Comparison of ENCODE assay signal across 21 cellular contexts in the genomic region with DNA sequence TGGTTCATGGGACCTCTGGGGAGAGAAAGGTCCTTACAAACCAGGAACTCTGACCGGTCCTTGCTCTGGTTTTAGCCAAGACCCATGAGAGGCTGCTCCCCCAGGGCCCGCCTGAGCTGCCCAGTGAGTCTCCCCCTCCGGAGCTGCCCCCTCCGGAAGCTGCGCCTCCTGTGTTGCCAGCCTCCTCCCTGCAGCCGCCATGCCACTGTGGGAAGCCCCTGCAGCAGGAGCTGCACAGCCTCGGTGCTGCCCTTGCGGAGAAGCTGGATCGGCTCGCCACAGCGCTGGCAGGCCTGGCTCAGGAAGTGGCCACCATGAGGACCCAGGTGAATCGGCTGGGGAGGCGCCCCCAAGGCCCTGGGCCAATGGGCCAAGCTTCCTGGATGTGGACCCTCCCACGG.
"Had no signal": no experiment of that assay in that cellular context is flagged by ENCODE, and none has a peak within 500 bp of the region (broad histone marks: within the 10 kb centered on the region; RNA-seq: fewer than 3 reads in every experiment).

No MANE protein-coding gene starts in this region.

- DNase-seq: cerebellar nuclear complex; effector CD4-positive, alpha-beta T cell; endodermal cell; erythroblast; foreskin keratinocyte; kidney glomerular epithelial cell; midbrain; stimulated activated CD4-positive, alpha-beta T cell treated with anti-CD3 and anti-CD28 coated beads, Interleukin-2, amount 100 ng/mL, for 24 hours; stimulated activated CD4-positive, alpha-beta T cell treated with anti-CD3 and anti-CD28 coated beads, Interleukin-4, amount 100 ng/mL, for 4 hours; stimulated activated naive B cell treated with anti-CD40 and anti-IgM and Interleukin-4, amounts not matched to agents 10 μg/mL and 1 μg/mL and 100 μg/mL, for 72 hours; stimulated activated naive CD8-positive, alpha-beta T cell treated with anti-CD3 and anti-CD28 coated beads, Interleukin-15, amount 100 ng/mL, for 72 hours; testis had no signal

- H3K4me1 ChIP-seq: sigmoid colon, testis, tibial nerve had no signal

- H3K4me3 ChIP-seq: coronary artery, hepatocyte, right atrium auricular region, sigmoid colon, skin epidermis, testis, tibial nerve had no signal

- H3K9me3 ChIP-seq: right atrium auricular region, sigmoid colon, testis, tibial nerve had no signal

- H3K4me1 Mint-ChIP-seq: endodermal cell had no signal

- H3K4me2 ChIP-seq: hepatocyte had no signal

- H3K9me3 Mint-ChIP-seq: endodermal cell; memory B cell; nephron; stimulated activated naive B cell treated with anti-CD40 and anti-IgM and Interleukin-4, amounts not matched to agents 10 μg/mL and 1 μg/mL and 100 μg/mL, for 72 hours; stimulated activated naive CD8-positive, alpha-beta T cell treated with anti-CD3 and anti-CD28 coated beads, Interleukin-15, amount 100 ng/mL, for 72 hours had no signal

- H3K27ac Mint-ChIP-seq: endodermal cell; memory B cell; nephron; stimulated activated naive B cell treated with anti-CD40 and anti-IgM and Interleukin-4, amounts not matched to agents 10 μg/mL and 1 μg/mL and 100 μg/mL, for 72 hours; stimulated activated naive CD8-positive, alpha-beta T cell treated with anti-CD3 and anti-CD28 coated beads, Interleukin-15, amount 100 ng/mL, for 72 hours had no signal

- H2AFZ ChIP-seq: hepatocyte had no signal

- H3K27me3 ChIP-seq: right atrium auricular region, testis had no signal

- H3K4me3 Mint-ChIP-seq: endodermal cell; memory B cell; nephron; stimulated activated naive B cell treated with anti-CD40 and anti-IgM and Interleukin-4, amounts not matched to agents 10 μg/mL and 1 μg/mL and 100 μg/mL, for 72 hours; stimulated activated naive CD8-positive, alpha-beta T cell treated with anti-CD3 and anti-CD28 coated beads, Interleukin-15, amount 100 ng/mL, for 72 hours had no signal

- H3K27ac ChIP-seq: coronary artery, foreskin keratinocyte, hepatocyte, right atrium auricular region, sigmoid colon, skin epidermis, testis, tibial nerve had no signal

- ATAC-seq: foreskin keratinocyte; left lobe of liver; stimulated activated naive B cell treated with anti-CD40 and anti-IgM and Interleukin-4, amounts not matched to agents 10 μg/mL and 1 μg/mL and 100 μg/mL, for 72 hours; stimulated activated naive CD8-positive, alpha-beta T cell treated with anti-CD3 and anti-CD28 coated beads, Interleukin-15, amount 100 ng/mL, for 72 hours had no signal

- H3K79me2 ChIP-seq: hepatocyte had no signal
